8 cellular contexts compared by ENCODE assay signal in the genomic region with DNA sequence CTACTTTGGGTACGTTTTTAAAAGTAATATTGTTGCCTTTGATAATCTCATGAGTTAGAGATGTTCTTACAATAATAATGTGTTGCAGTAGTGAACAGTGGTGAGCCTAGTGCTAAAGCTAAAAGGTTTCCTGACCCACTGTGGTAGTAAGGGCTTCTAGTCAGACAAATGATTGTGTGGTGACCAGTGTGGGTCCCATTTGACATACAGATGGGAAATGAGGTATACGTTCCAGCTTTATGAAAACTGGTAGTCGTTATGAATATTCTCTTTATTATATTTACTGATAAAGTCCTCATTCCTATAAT. TPM values are rescaled to one million over a fixed set of nuclear protein-coding genes. Genes with fewer than 3 reads are reported as not detected.
A peak's percentile ranks its signal among the peaks of the same experiment; 100 is the strongest.
DNase-seq lines count a peak whose midpoint lies in the region; ATAC-seq, FAIRE-seq and TF ChIP-seq lines count a peak whose summit lies in the region.

No MANE protein-coding gene starts in this region.

- no peak for ATAC-seq in left ventricle myocardium superior
- no peak for ATAC-seq in activated CD8-positive, alpha-beta T cell treated with anti-CD3 and anti-CD28 coated beads for 36 hours
- ATAC-seq in thoracic aorta (ENCODE audit: insufficient number of reproducible peaks, low FRiP score, low read depth): no peak
- ATAC-seq in GM21576 (IDR thresholded peaks at IDR 0.05; ENCODE audit: unreplicated experiment): no peak

- no peaks in the 10 kb centered on the region for H3K9me3 ChIP-seq in cardiac muscle cell (ENCODE audit: low read depth)
- no peaks in the 10 kb centered on the region for H3K9me3 ChIP-seq in kidney (ENCODE audit: control insufficient read depth in 1 of 2, low read length in 2 of 2)
- no peaks in the 10 kb centered on the region for H3K9me3 ChIP-seq in thoracic aorta

- H3K4me3 Mint-ChIP-seq in activated CD8-positive, alpha-beta T cell treated with anti-CD3 and anti-CD28 coated beads for 36 hours: peak overlapping the region; percentile 96

- peak overlapping the region; percentile 98 for H3K4me3 ChIP-seq in cardiac muscle cell
- H3K4me3 ChIP-seq in kidney (ENCODE audit: low read length in 2 of 2): peak overlapping the region; percentile 81 to 96
- H3K4me3 ChIP-seq in thoracic aorta: peak overlapping the region; percentile 88

- intact Hi-C loops in left ventricle myocardium superior (cut with micrococcal nuclease) (no loop called here), kidney (cut with DNase I) (no loop called here)
- intact Hi-C loops in activated CD8-positive, alpha-beta T cell treated with anti-CD3 and anti-CD28 coated beads for 36 hours (cut with micrococcal nuclease): loop anchor here (5.0 to 10.0 kb wide), 3 partner anchors 50 to 143 kb away; no protein-coding TSS in a partner anchor

- DNase-seq in cardiac muscle cell (ENCODE audit: low read depth in 1 of 2, low spot score in 1 of 2) (no peak), left ventricle myocardium superior (no peak), kidney (no peak), thoracic aorta (ENCODE audit: low spot score) (no peak), NCI-H82 (lab: John Stamatoyannopoulos, UW) (no peak), NCI-H82 treated with DMSO at 0.1 percent for 48 hours (lab: John Stamatoyannopoulos, UW; ENCODE audit: unreplicated experiment) (no peak)
- DNase-seq in activated CD8-positive, alpha-beta T cell treated with anti-CD3 and anti-CD28 coated beads for 36 hours: peak; percentile 21

- POLR2A ChIA-PET in activated CD8-positive, alpha-beta T cell treated with anti-CD3 and anti-CD28 coated beads for 36 hours (lab: Charles Lee): interaction anchor here (0.8 to 2.9 kb wide), 12 partner anchors 11 to 684 kb away, joined by 3 to 20 read pairs (median 4); a partner anchor contains a TSS

- no peak for FAIRE-seq in kidney (lab: Jason Lieb, UNC)

- H3K4me1 Mint-ChIP-seq in activated CD8-positive, alpha-beta T cell treated with anti-CD3 and anti-CD28 coated beads for 36 hours (ENCODE audit: low read depth): peaks cover 38% of the 10 kb centered on the region

- no peaks in the 10 kb centered on the region for H3K27me3 Mint-ChIP-seq in activated CD8-positive, alpha-beta T cell treated with anti-CD3 and anti-CD28 coated beads for 36 hours

- peak overlapping the region; percentile 100 for H3K27ac ChIP-seq in cardiac muscle cell
- peak overlapping the region; percentile 100 for H3K27ac ChIP-seq in kidney (ENCODE audit: low read depth in 2 of 2, low read length in 2 of 2)
- peak overlapping the region; percentile 100 for H3K27ac ChIP-seq in thoracic aorta

- CTCF ChIA-PET in activated CD8-positive, alpha-beta T cell treated with anti-CD3 and anti-CD28 coated beads for 36 hours (lab: Charles Lee): interaction anchor here (0.7 to 1.8 kb wide), 4 partner anchors 17 to 66 kb away, joined by 3 to 8 read pairs (median 4); no protein-coding TSS in a partner anchor

- H3K27me3 ChIP-seq in cardiac muscle cell: no peaks in the 10 kb centered on the region
- no peaks in the 10 kb centered on the region for H3K27me3 ChIP-seq in thoracic aorta (replicated peaks; ENCODE audit: insufficient read depth)

- TF ChIP-seq CTCF in cardiac muscle cell (IDR thresholded peaks at IDR 0.05; ENCODE audit: low read depth, low read length) (no peak), kidney (IDR thresholded peaks at IDR 0.05; ENCODE audit: borderline replicate concordance, extremely low read depth, insufficient read depth) (no peak), thoracic aorta (IDR thresholded peaks at IDR 0.05) (no peak)
- no peak for TF ChIP-seq CTCF in activated CD8-positive, alpha-beta T cell treated with anti-CD3 and anti-CD28 coated beads for 36 hours (IDR thresholded peaks at IDR 0.05)

- H3K9me3 Mint-ChIP-seq in activated CD8-positive, alpha-beta T cell treated with anti-CD3 and anti-CD28 coated beads for 36 hours: peaks cover 2% of the 10 kb centered on the region

- H3K36me3 Mint-ChIP-seq in activated CD8-positive, alpha-beta T cell treated with anti-CD3 and anti-CD28 coated beads for 36 hours (ENCODE audit: low read depth): peaks cover 24% of the 10 kb centered on the region

- peaks cover 17% of the 10 kb centered on the region for H3K4me1 ChIP-seq in cardiac muscle cell (ENCODE audit: low read depth)
- H3K4me1 ChIP-seq in kidney (ENCODE audit: control insufficient read depth in 1 of 2, insufficient read depth in 1 of 2, low read depth in 1 of 2, low read length in 2 of 2): peaks cover 6 to 9% of the 10 kb centered on the region in 2 donors
- H3K4me1 ChIP-seq in thoracic aorta (ENCODE audit: control insufficient read depth in 1 of 2, low read depth in 2 of 2): peaks cover 6 to 20% of the 10 kb centered on the region in 2 donors

- H3K36me3 ChIP-seq in cardiac muscle cell (peaks cover 4% of the 10 kb centered on the region), kidney (ENCODE audit: control insufficient read depth in 1 of 2, insufficient read depth in 2 of 2, low read length in 2 of 2) (no peaks in the 10 kb centered on the region), thoracic aorta (no peaks in the 10 kb centered on the region)

- peak overlapping the region; percentile 99 to 100 for H3K9ac ChIP-seq in kidney (ENCODE audit: low read length in 2 of 2)

- peak overlapping the region; percentile 99 for H3K27ac Mint-ChIP-seq in activated CD8-positive, alpha-beta T cell treated with anti-CD3 and anti-CD28 coated beads for 36 hours

RNA-seq across cellular contexts. Expression of a gene that starts 1.8 kb away (rescaled TPM):
- 6.6 and 9.9 TPM in 2 replicates for total RNA-seq in cardiac muscle cell
- 6.3 and 8.6 TPM in 2 replicates for polyA plus RNA-seq in cardiac muscle cell
- total RNA-seq in left ventricle myocardium superior: 3.0 TPM
- 10 to 100 TPM; 10.3 to 12.3 TPM for total RNA-seq in activated CD8-positive, alpha-beta T cell treated with anti-CD3 and anti-CD28 coated beads for 36 hours
- total RNA-seq in kidney: 17.8 TPM
- 1.6 TPM for polyA plus RNA-seq in kidney (ENCODE audit: insufficient read depth, low read depth, low replicate concordance)
- total RNA-seq in thoracic aorta: 10 to 100 TPM in 1 of 2 donors, 1 to 10 TPM in 1; 2.6 to 15.6 TPM
